Comparison of ENCODE assay signal across 10 cellular contexts in the genomic region with DNA sequence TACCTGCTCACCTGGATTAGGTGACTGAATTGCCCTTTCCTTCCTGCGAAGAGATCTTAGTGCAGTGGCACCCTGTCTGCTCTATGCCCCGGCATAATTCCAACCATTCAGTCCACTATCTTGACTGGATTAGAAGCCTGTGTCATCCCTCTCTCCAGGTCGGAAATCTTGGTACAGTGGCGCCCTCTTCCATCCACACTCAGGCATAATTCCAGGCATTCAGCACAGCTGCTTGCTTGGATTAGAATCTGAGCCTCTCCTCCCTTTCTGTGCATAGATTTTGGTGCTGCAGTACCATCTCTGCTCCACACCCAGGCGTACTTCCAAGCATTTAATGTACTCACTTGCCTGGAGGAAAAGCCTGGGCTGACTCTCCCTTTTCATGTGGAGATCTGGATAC.
DNase-seq lines count a peak whose midpoint lies in the region; ATAC-seq, FAIRE-seq and TF ChIP-seq lines count a peak whose summit lies in the region.
"Had no signal": no experiment of that assay in that cellular context is flagged by ENCODE, and none has a peak within 500 bp of the region (broad histone marks: within the 10 kb centered on the region; RNA-seq: fewer than 3 reads in every experiment).

No MANE protein-coding gene starts in this region.

- DNase-seq in NCI-H2029 treated with DMSO at 0.1 percent for 48 hours (lab: John Stamatoyannopoulos, UW) = peak; percentile 5
- DNase-seq in NCI-H2029 (lab: John Stamatoyannopoulos, UW) = no peak
- peak; percentile 13 for DNase-seq in NCI-H460 (ENCODE audit: extremely low read depth, low read depth)
- DNase-seq in epithelial cell of esophagus (ENCODE audit: low read depth) = peak; percentile 57
- peak; percentile 69 for DNase-seq in small intestine
- no peak for DNase-seq in COLO668 (lab: John Stamatoyannopoulos, UW; ENCODE audit: unreplicated experiment)
- DNase-seq: activated naive CD4-positive, alpha-beta T cell treated with anti-CD3 and anti-CD28 coated beads, Interleukin-2, amount 50 U/mL, for 16 hours had no signal

- ATAC-seq in HG02623 (IDR thresholded peaks at IDR 0.05; ENCODE audit: unreplicated experiment) (no peak), GM19455 (IDR thresholded peaks at IDR 0.05; ENCODE audit: unreplicated experiment) (no peak)

- no peaks in the 10 kb centered on the region for H3K9me3 ChIP-seq in small intestine (ENCODE audit: control insufficient read depth, low read depth)

- H3K4me1 ChIP-seq in small intestine (ENCODE audit: control insufficient read depth in 2 of 2, insufficient read depth in 1 of 2, low read depth in 1 of 2, low read length in 1 of 2) = no peaks in the 10 kb centered on the region

- TF ChIP-seq CTCF in epithelial cell of esophagus (IDR thresholded peaks at IDR 0.05; ENCODE audit: insufficient read depth, low read depth, low read length, missing control alignments) = peak; percentile 57

- no peaks in the 10 kb centered on the region for H3K36me3 ChIP-seq in small intestine (ENCODE audit: control insufficient read depth in 2 of 2, insufficient read depth in 2 of 2, low read length in 2 of 2)

- FAIRE-seq in small intestine (lab: Jason Lieb, UNC) = no peak
- FAIRE-seq: A204.1 had no signal

- no peak overlapping the region for H3K4me3 ChIP-seq in epithelial cell of esophagus (ENCODE audit: low read length)
- no peak overlapping the region for H3K4me3 ChIP-seq in small intestine (ENCODE audit: low read depth in 1 of 2, low read length in 2 of 2)

- WGBS in small intestine, 3 donors = 15 to 49% (median 33%) methylated on average over 5 of the region's 5 CpGs

- H3K27me3 ChIP-seq in small intestine (ENCODE audit: control insufficient read depth in 2 of 2, insufficient read depth in 2 of 2, low read length in 2 of 2) = no peaks in the 10 kb centered on the region

- no peak overlapping the region for H3K27ac ChIP-seq in small intestine (ENCODE audit: low read depth in 1 of 2, low read length in 1 of 2)

Comparison
In these comparisons a context has a peak if more than half of its experiments do, and no peak if none do; other contexts are left out.
1. DNase-seq: peak in NCI-H2029 treated with DMSO at 0.1 percent for 48 hours (single experiment), NCI-H460 (single experiment), epithelial cell of esophagus (single experiment) and small intestine (single experiment); none in NCI-H2029 (single experiment) and COLO668 (single experiment).